Comparison of ENCODE assay signal across 26 cellular contexts in the genomic region with DNA sequence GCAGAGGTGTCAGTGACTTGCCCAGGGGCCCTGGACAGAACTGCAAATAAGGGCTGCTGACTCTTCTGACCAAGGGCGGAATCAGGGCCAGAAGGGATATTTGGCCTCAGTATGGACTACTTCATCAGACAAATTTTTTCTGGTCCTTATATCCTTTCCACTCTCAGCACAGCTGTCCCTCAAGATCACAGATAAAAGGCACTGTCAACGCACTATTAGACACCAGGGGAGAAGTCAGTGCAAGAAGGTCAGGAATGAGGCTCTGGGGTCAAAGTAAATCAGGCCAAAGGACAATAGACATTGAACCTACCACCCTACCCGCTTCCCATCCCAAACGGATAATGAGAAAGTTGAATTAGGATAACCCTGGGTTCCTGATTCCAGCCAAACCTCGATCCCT.
"Had no signal": no experiment of that assay in that cellular context is flagged by ENCODE, and none has a peak within 500 bp of the region (broad histone marks: within the 10 kb centered on the region; RNA-seq: fewer than 3 reads in every experiment).

No MANE protein-coding gene starts in this region.

- ATAC-seq: left colon; left lung; lower lobe of right lung; naive thymus-derived CD8-positive, alpha-beta T cell; sciatic nerve; stimulated activated naive B cell treated with anti-CD40 and anti-IgM and Interleukin-4, amounts not matched to agents 10 μg/mL and 1 μg/mL and 100 μg/mL, for 72 hours; upper lobe of right lung had no signal

- H3K36me3 Mint-ChIP-seq: memory B cell; naive thymus-derived CD8-positive, alpha-beta T cell; stimulated activated naive B cell treated with anti-CD40 and anti-IgM and Interleukin-4, amounts not matched to agents 10 μg/mL and 1 μg/mL and 100 μg/mL, for 72 hours had no signal

- FAIRE-seq: islet of Langerhans, kidney had no signal

- H3K9me3 Mint-ChIP-seq: stimulated activated naive B cell treated with anti-CD40 and anti-IgM and Interleukin-4, amounts not matched to agents 10 μg/mL and 1 μg/mL and 100 μg/mL, for 72 hours had no signal

- H3K27me3 Mint-ChIP-seq: memory B cell; naive thymus-derived CD8-positive, alpha-beta T cell had no signal

- H2AFZ ChIP-seq: parathyroid adenoma had no signal

- H3K9ac ChIP-seq: parathyroid adenoma had no signal

- H3K4me1 Mint-ChIP-seq: memory B cell; stimulated activated naive B cell treated with anti-CD40 and anti-IgM and Interleukin-4, amounts not matched to agents 10 μg/mL and 1 μg/mL and 100 μg/mL, for 72 hours had no signal

- H3K27ac ChIP-seq: left lung, lower lobe of right lung, parathyroid adenoma, right atrium auricular region, skin epidermis, suprapubic skin, thoracic aorta, tibial artery, upper lobe of right lung, uterus had no signal

- DNase-seq: hippocampal formation; kidney; left colon; left lung; lower lobe of right lung; naive thymus-derived CD8-positive, alpha-beta T cell; nucleus accumbens; stimulated activated CD4-positive, alpha-beta T cell treated with anti-CD3 and anti-CD28 coated beads, Interleukin-12 subunit alpha, Interleukin-12 subunit beta, amount 100 ng/mL, for 4 hours; stimulated activated CD4-positive, alpha-beta T cell treated with anti-CD3 and anti-CD28 coated beads, Interleukin-15, amount 100 ng/mL, for 24 hours; stimulated activated CD4-positive, alpha-beta T cell treated with anti-CD3 and anti-CD28 coated beads, Interleukin-2, amount 100 ng/mL, for 24 hours; stimulated activated CD4-positive, alpha-beta T cell treated with anti-CD3 and anti-CD28 coated beads, Interleukin-4, amount 100 ng/mL, for 1 hour; stimulated activated naive B cell treated with anti-CD40 and anti-IgM and Interleukin-4, amounts not matched to agents 10 μg/mL and 1 μg/mL and 100 μg/mL, for 72 hours; stimulated activated naive CD8-positive, alpha-beta T cell treated with anti-CD3 and anti-CD28 coated beads, Interleukin-15, Interleukin-2, amounts not matched to agents 100 U/mL and 50 U/mL, for 24 hours; tibial artery; trophoblast cell; upper lobe of right lung; uterus had no signal

- H3K9me3 ChIP-seq: left lung, lower lobe of right lung, right atrium auricular region, suprapubic skin, thoracic aorta, upper lobe of right lung, uterus had no signal

- H3K27ac Mint-ChIP-seq: memory B cell; naive thymus-derived CD8-positive, alpha-beta T cell; progenitor cell of endocrine pancreas; stimulated activated naive B cell treated with anti-CD40 and anti-IgM and Interleukin-4, amounts not matched to agents 10 μg/mL and 1 μg/mL and 100 μg/mL, for 72 hours had no signal

- H3K36me3 ChIP-seq: left lung, lower lobe of right lung, right atrium auricular region, suprapubic skin, thoracic aorta, tibial artery, upper lobe of right lung, uterus had no signal

- H3K79me2 ChIP-seq: parathyroid adenoma had no signal

- H3K4me3 Mint-ChIP-seq: memory B cell; naive thymus-derived CD8-positive, alpha-beta T cell; stimulated activated naive B cell treated with anti-CD40 and anti-IgM and Interleukin-4, amounts not matched to agents 10 μg/mL and 1 μg/mL and 100 μg/mL, for 72 hours had no signal

- H3K27me3 ChIP-seq: left lung, right atrium auricular region, suprapubic skin, tibial artery, upper lobe of right lung, uterus had no signal

- H3K4me3 ChIP-seq: left lung, lower lobe of right lung, right atrium auricular region, skin epidermis, suprapubic skin, thoracic aorta, tibial artery, upper lobe of right lung, uterus had no signal

- H3K4me1 ChIP-seq: left lung, lower lobe of right lung, parathyroid adenoma, right atrium auricular region, suprapubic skin, tibial artery, upper lobe of right lung, uterus had no signal
